Comparison of ENCODE assay signal across 1 cellular context in the genomic region with DNA sequence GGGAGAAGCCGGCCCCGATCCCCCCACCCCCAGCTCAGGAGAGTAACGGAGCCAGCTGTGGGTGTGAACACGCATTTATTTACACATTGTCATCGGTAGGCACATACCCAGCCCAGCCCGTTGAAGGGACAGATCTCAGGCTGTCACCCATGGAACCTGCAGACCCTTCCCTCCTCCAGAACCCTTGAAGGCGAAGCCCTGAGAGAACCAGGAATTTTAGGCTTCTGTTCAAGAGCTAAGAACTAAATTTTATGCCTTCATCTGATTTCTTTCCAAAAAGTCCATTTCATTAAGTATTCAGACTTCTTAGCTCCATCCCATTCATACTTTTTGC.
TF ChIP-seq lines count a peak whose summit lies in the region.

No MANE protein-coding gene starts in this region.

TF ChIP-seq in WTC11, 78 proteins besides CTCF, POLR2A, EP300 and RAD21 (continued from another document):
- TF ChIP-seq, protein P1, sequence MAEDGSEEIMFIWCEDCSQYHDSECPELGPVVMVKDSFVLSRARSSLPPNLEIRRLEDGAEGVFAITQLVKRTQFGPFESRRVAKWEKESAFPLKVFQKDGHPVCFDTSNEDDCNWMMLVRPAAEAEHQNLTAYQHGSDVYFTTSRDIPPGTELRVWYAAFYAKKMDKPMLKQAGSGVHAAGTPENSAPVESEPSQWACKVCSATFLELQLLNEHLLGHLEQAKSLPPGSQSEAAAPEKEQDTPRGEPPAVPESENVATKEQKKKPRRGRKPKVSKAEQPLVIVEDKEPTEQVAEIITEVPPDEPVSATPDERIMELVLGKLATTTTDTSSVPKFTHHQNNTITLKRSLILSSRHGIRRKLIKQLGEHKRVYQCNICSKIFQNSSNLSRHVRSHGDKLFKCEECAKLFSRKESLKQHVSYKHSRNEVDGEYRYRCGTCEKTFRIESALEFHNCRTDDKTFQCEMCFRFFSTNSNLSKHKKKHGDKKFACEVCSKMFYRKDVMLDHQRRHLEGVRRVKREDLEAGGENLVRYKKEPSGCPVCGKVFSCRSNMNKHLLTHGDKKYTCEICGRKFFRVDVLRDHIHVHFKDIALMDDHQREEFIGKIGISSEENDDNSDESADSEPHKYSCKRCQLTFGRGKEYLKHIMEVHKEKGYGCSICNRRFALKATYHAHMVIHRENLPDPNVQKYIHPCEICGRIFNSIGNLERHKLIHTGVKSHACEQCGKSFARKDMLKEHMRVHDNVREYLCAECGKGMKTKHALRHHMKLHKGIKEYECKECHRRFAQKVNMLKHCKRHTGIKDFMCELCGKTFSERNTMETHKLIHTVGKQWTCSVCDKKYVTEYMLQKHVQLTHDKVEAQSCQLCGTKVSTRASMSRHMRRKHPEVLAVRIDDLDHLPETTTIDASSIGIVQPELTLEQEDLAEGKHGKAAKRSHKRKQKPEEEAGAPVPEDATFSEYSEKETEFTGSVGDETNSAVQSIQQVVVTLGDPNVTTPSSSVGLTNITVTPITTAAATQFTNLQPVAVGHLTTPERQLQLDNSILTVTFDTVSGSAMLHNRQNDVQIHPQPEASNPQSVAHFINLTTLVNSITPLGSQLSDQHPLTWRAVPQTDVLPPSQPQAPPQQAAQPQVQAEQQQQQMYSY (CRISPR knock-in tag; IDR thresholded peaks at IDR 0.05), result no peak
- TF ChIP-seq, protein P2, sequence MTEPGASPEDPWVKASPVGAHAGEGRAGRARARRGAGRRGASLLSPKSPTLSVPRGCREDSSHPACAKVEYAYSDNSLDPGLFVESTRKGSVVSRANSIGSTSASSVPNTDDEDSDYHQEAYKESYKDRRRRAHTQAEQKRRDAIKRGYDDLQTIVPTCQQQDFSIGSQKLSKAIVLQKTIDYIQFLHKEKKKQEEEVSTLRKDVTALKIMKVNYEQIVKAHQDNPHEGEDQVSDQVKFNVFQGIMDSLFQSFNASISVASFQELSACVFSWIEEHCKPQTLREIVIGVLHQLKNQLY (CRISPR knock-in tag; IDR thresholded peaks at IDR 0.05), result no peak
